Comparison of ENCODE assay signal across 12 cellular contexts in the genomic region with DNA sequence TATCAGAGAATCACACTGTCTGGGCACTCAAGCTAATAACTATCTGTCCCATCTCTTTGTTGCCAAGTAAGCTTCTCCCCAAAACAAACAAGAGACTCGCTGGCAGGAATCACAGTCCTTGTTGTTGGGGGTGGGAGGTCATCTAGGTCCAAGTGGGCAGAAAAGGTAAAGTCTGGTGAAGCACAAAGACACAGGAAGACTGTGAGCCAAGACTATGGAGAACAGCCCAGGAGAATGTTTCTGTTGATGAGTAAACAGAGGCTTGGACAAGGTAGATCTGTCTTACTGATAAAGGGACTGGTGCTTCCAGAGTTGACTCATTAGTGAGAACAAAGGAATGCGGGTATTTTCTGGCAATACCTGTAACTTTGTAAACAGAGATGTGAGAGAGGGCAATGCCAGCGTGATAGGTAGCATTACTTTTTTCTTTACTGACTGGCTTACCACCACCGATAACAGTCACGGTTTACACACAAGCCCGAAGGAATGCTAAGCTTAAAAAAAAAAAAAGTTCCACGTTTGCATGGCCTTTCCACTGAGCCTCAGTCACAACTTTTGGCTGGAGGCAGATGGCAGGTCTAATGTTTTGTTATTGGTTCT. TPM values are rescaled to one million over a fixed set of nuclear protein-coding genes. Genes with fewer than 3 reads are reported as not detected.
DNase-seq lines count a peak whose midpoint lies in the region; ATAC-seq, FAIRE-seq and TF ChIP-seq lines count a peak whose summit lies in the region.
"Had no signal": no experiment of that assay in that cellular context is flagged by ENCODE, and none has a peak within 500 bp of the region (broad histone marks: within the 10 kb centered on the region; RNA-seq: fewer than 3 reads in every experiment).

No MANE protein-coding gene starts in this region.

- H3K9me3 Mint-ChIP-seq in activated T-cell treated with anti-CD3 and anti-CD28 coated beads, Interleukin-2, amount 50 U/mL, for 24 hours = no peaks in the 10 kb centered on the region
- H3K9me3 Mint-ChIP-seq: activated T-helper 2 cell treated with anti-CD3 and anti-CD28 coated beads, Interferon-gamma antibody, Interleukin-2, Interleukin-4, amounts not matched to agents 10 μg/mL and 5 μg/mL and 100 μg/mL, durations not matched to agents 14 hours and 24 hours and 36 hours had no signal

- 14 to 19% methylated on average over 7 of the region's 7 CpGs for WGBS in body of pancreas, 2 donors
- WGBS in right lobe of liver (ENCODE audit: insufficient coverage, low coverage, low lambda C conversion rate, missing lambda C conversion rate) = 32% methylated on average over 7 of the region's 7 CpGs

- no peak for FAIRE-seq in urothelium cell line (lab: Jason Lieb, UNC)

- intact Hi-C loops in body of pancreas (cut with DNase I) = no loop called here
- intact Hi-C loops in right lobe of liver (cut with DNase I) = no loop called here

- H3K36me3 ChIP-seq in body of pancreas (replicated peaks in 1 of 2; ENCODE audit: insufficient read depth in 1 of 2, low read depth in 2 of 2) = no peaks in the 10 kb centered on the region
- H3K36me3 ChIP-seq in right lobe of liver = no peaks in the 10 kb centered on the region

- ATAC-seq in body of pancreas = peak; percentile 85
- ATAC-seq in right lobe of liver = peak; percentile 76 to 86 (median 78)
- no peak for ATAC-seq in HG03108 (IDR thresholded peaks at IDR 0.05; ENCODE audit: unreplicated experiment)

- peaks cover 52% of the 10 kb centered on the region for H3K4me1 Mint-ChIP-seq in activated T-cell treated with anti-CD3 and anti-CD28 coated beads, Interleukin-2, amount 50 U/mL, for 24 hours (ENCODE audit: low read depth)

- H3K9me3 ChIP-seq in body of pancreas = no peaks in the 10 kb centered on the region
- no peaks in the 10 kb centered on the region for H3K9me3 ChIP-seq in right lobe of liver

- no peaks in the 10 kb centered on the region for H3K27me3 ChIP-seq in body of pancreas
- no peaks in the 10 kb centered on the region for H3K27me3 ChIP-seq in right lobe of liver

- no peak overlapping the region for H3K4me3 Mint-ChIP-seq in activated T-cell treated with anti-CD3 and anti-CD28 coated beads, Interleukin-2, amount 50 U/mL, for 24 hours

- peaks cover 25% of the 10 kb centered on the region for H3K4me1 ChIP-seq in body of pancreas
- peaks cover 0 to 20% (median 4%) of the 10 kb centered on the region in 4 donors for H3K4me1 ChIP-seq in right lobe of liver

- DNase-seq in activated T-cell treated with anti-CD3 and anti-CD28 coated beads, Interleukin-2, amount 50 U/mL, for 24 hours = no peak
- no peak for DNase-seq in activated T-cell treated with anti-CD3 and anti-CD28 coated beads, Interleukin-2, amount 50 U/mL, for 1 hour
- peak in 3 of 4 donors; percentile 12 to 48 (median 32) for DNase-seq in body of pancreas
- no peak for DNase-seq in right lobe of liver
- peak; percentile 53 for DNase-seq in urothelium cell line (ENCODE audit: low spot score)
- DNase-seq in stimulated activated CD4-positive, alpha-beta T cell treated with anti-CD3 and anti-CD28 coated beads, Interleukin-4, amount 100 ng/mL, for 4 hours = no peak
- no peak for DNase-seq in GF-D8 (lab: John Stamatoyannopoulos, UW)
- DNase-seq: NCI-H774, occipital lobe had no signal

- H3K27ac Mint-ChIP-seq in activated T-cell treated with anti-CD3 and anti-CD28 coated beads, Interleukin-2, amount 50 U/mL, for 24 hours = peak overlapping the region; percentile 5

- no peaks in the 10 kb centered on the region for H3K36me3 Mint-ChIP-seq in activated T-cell treated with anti-CD3 and anti-CD28 coated beads, Interleukin-2, amount 50 U/mL, for 24 hours (ENCODE audit: low read depth)

- TF ChIP-seq POLR2A in body of pancreas (IDR thresholded peaks at IDR 0.05) (no peak), right lobe of liver (IDR thresholded peaks at IDR 0.05) (no peak)

- no peak for TF ChIP-seq CTCF in body of pancreas (IDR thresholded peaks at IDR 0.05)
- TF ChIP-seq CTCF in right lobe of liver (IDR thresholded peaks at IDR 0.05) = no peak

- peak overlapping the region in 3 of 4 donors; percentile 54 to 77 (median 64) for H3K27ac ChIP-seq in body of pancreas
- peak overlapping the region; percentile 71 to 85 (median 85) for H3K27ac ChIP-seq in right lobe of liver
- H3K27ac ChIP-seq: KMS-11 had no signal

- H3K27me3 Mint-ChIP-seq in activated T-cell treated with anti-CD3 and anti-CD28 coated beads, Interleukin-2, amount 50 U/mL, for 24 hours = peaks cover 16% of the 10 kb centered on the region

- H3K4me3 ChIP-seq in body of pancreas (no peak overlapping the region), right lobe of liver (no peak overlapping the region)

RNA-seq across cellular contexts. Expression of gene MMD, which starts 11.5 kb away (rescaled TPM):
- total RNA-seq in body of pancreas (10 to 100 TPM in 1 of 2 donors, 1 to 10 TPM in 1; 4.4 to 12.5 TPM), right lobe of liver (10 to 100 TPM in 4 of 6 experiments, 1 to 10 TPM in 2; 2.8 to 17.2 (median 12.4) TPM)

Comparison
In these comparisons a context has a peak if more than half of its experiments do, and no peak if none do; other contexts are left out.
1. DNase-seq: peak in body of pancreas (3 of 4) and urothelium cell line (single experiment); none in activated T-cell treated with anti-CD3 and anti-CD28 coated beads, Interleukin-2, amount 50 U/mL, for 24 hours (single experiment), activated T-cell treated with anti-CD3 and anti-CD28 coated beads, Interleukin-2, amount 50 U/mL, for 1 hour (single experiment), right lobe of liver (0 of 3), stimulated activated CD4-positive, alpha-beta T cell treated with anti-CD3 and anti-CD28 coated beads, Interleukin-4, amount 100 ng/mL, for 4 hours (0 of 2) and GF-D8 (single experiment).